ENCODE assay signal across 34 cellular contexts in genomic region chr10:7922707-7923106, GRCh38.
"Had no signal": no experiment of that assay in that cellular context is flagged by ENCODE, and none has a peak within 500 bp of the region (broad histone marks: within the 10 kb centered on the region; RNA-seq: fewer than 3 reads in every experiment).

No MANE protein-coding gene starts in this region.

- ATAC-seq: activated CD8-positive, alpha-beta T cell treated with anti-CD3 and anti-CD28 coated beads for 36 hours; activated naive CD4-positive, alpha-beta T cell treated with anti-CD3 and anti-CD28 coated beads, Interleukin-2, amount 50 U/mL, for 72 hours; activated T-cell treated with anti-CD3 and anti-CD28 coated beads, Interleukin-2, amount 50 U/mL, for 4 hours; activated T-cell treated with anti-CD3 and anti-CD28 coated beads, Interleukin-2, amount 50 U/mL, for 72 hours; activated T-helper 17 cell treated with anti-CD3 and anti-CD28 coated beads, Interleukin-2, amount 50 U/mL, for 72 hours; body of pancreas had no signal

- H3K27me3 ChIP-seq: adrenal gland, body of pancreas, brain microvascular endothelial cell, breast epithelium had no signal

- DNase-seq: activated B cell treated with CpG ODN at 0.5 μM for 24 hours; activated CD4-positive, alpha-beta memory T cell treated with anti-CD3 and anti-CD28 coated beads for 36 hours; activated CD4-positive, alpha-beta T cell treated with anti-CD3 and anti-CD28 coated beads for 4 hours; activated CD4-positive, alpha-beta T cell treated with anti-CD3 and anti-CD28 coated beads, Interleukin-2, amount 10 ng/mL, durations not matched to agents 24 days and 14 days; activated CD4-positive, alpha-beta T cell treated with anti-CD3 and anti-CD28 coated beads, Interleukin-2, amount 50 U/mL, for 1 hour; activated CD4-positive, alpha-beta T cell treated with anti-CD3 and anti-CD28 coated beads, Interleukin-2, amount 50 U/mL, for 4 hours; activated CD4-positive, CD25-positive, alpha-beta regulatory T cell treated with anti-CD3 and anti-CD28 coated beads, Interleukin-2, amount 50 U/mL, for 72 hours; activated CD8-positive, alpha-beta memory T cell treated with anti-CD3 and anti-CD28 coated beads, Interleukin-2, amount 50 U/mL, for 4 hours; activated CD8-positive, alpha-beta T cell treated with anti-CD3 and anti-CD28 coated beads for 36 hours; activated effector memory CD4-positive, alpha-beta T cell treated with anti-CD3 and anti-CD28 coated beads, Interleukin-2, amount 50 U/mL, for 16 hours; activated gamma-delta T cell treated with Interleukin-2 at 50 U/mL for 16 hours; activated naive CD4-positive, alpha-beta T cell; activated naive CD4-positive, alpha-beta T cell treated with anti-CD3 and anti-CD28 coated beads for 36 hours; activated naive CD4-positive, alpha-beta T cell treated with anti-CD3 and anti-CD28 coated beads, Interleukin-2, amount 50 U/mL, for 16 hours; activated naive CD8-positive, alpha-beta T cell treated with anti-CD3 and anti-CD28 coated beads for 36 hours; activated T-cell treated with anti-CD3 and anti-CD28 coated beads for 4 hours; activated T-cell treated with anti-CD3 and anti-CD28 coated beads, Interleukin-2, amount 50 U/mL, for 1 hour; activated T-cell treated with anti-CD3 and anti-CD28 coated beads, Interleukin-2, amount 50 U/mL, for 4 hours; activated T-cell treated with anti-CD3 and anti-CD28 coated beads, Interleukin-2, amount 50 U/mL, for 72 hours; adrenal gland; amniotic stem cell; aorta; body of pancreas; brain microvascular endothelial cell; central memory CD4-positive, alpha-beta T cell; T-helper 1 cell; T-helper 2 cell; T-helper 9 cell had no signal

- H3K4me3 ChIP-seq: adrenal gland, body of pancreas, breast epithelium had no signal

- H3K4me1 ChIP-seq: breast epithelium had no signal

- H3K36me3 ChIP-seq: adrenal gland, brain microvascular endothelial cell, breast epithelium had no signal

- FAIRE-seq: astrocyte, TTC549 had no signal

- H3K27ac ChIP-seq: adrenal gland, body of pancreas, brain microvascular endothelial cell, breast epithelium, VCaP had no signal
